In the genomic region with DNA sequence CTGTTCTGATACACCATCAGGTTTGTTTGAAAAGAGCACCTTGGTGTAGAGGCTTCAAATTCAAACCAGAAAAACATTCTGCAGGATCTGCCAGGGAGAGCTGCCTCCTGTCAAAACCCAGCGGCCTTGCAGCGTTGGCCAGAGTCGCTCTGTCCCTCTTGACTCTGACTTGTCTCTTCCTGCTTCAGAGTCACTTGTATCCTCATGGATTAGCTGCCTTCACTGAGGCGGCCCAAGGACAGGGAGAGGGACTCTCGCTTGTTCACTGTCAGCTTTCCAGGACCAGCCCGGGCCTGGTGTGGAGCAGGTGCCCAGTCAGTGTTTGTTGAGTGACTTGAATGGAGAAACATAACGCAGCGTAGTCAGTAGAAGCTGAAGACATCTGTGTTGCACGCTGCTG, we compare ENCODE assay signal across 19 cellular contexts. TPM values are rescaled to one million over a fixed set of nuclear protein-coding genes. Genes with fewer than 3 reads are reported as not detected.
DNase-seq lines count a peak whose midpoint lies in the region; ATAC-seq and TF ChIP-seq lines count a peak whose summit lies in the region.
"Had no signal": no experiment of that assay in that cellular context is flagged by ENCODE, and none has a peak within 500 bp of the region (broad histone marks: within the 10 kb centered on the region; RNA-seq: fewer than 3 reads in every experiment).

No MANE protein-coding gene starts in this region.

- no peaks in the 10 kb centered on the region for H3K27me3 ChIP-seq in CD4-positive, CD25-positive, alpha-beta regulatory T cell (ENCODE audit: control insufficient read depth, insufficient read depth, low read length)
- H3K27me3 ChIP-seq: BE2C, heart right ventricle, ovary had no signal

- peak overlapping the region in 2 of 3 donors; percentile 29 to 79 for H3K27ac Mint-ChIP-seq in CD4-positive, CD25-positive, alpha-beta regulatory T cell
- peak overlapping the region; percentile 43 for H3K27ac Mint-ChIP-seq in chondrocyte (ENCODE audit: unreplicated experiment)
- H3K27ac Mint-ChIP-seq in naive B cell = peak overlapping the region in 4 of 6 donors; percentile 17 to 83 (median 74)
- no peak overlapping the region for H3K27ac Mint-ChIP-seq in activated naive CD4-positive, alpha-beta T cell treated with anti-CD3 and anti-CD28 coated beads for 36 hours

- no peak overlapping the region for H3K4me3 Mint-ChIP-seq in activated T-cell treated with anti-CD3 and anti-CD28 coated beads, Interleukin-2, amount 50 U/mL, for 4 hours
- no peak overlapping the region for H3K4me3 Mint-ChIP-seq in CD4-positive, CD25-positive, alpha-beta regulatory T cell
- H3K4me3 Mint-ChIP-seq in chondrocyte (ENCODE audit: unreplicated experiment) (no peak overlapping the region), naive B cell (peak overlapping the region in 2 of 8 donors; percentile 19 to 33)
- H3K4me3 Mint-ChIP-seq in activated naive CD4-positive, alpha-beta T cell treated with anti-CD3 and anti-CD28 coated beads for 36 hours = no peak overlapping the region

- H3K36me3 Mint-ChIP-seq in activated T-cell treated with anti-CD3 and anti-CD28 coated beads, Interleukin-2, amount 50 U/mL, for 4 hours (ENCODE audit: insufficient read depth) = peaks cover 4% of the 10 kb centered on the region
- H3K36me3 Mint-ChIP-seq in CD4-positive, CD25-positive, alpha-beta regulatory T cell = peaks cover 12% of the 10 kb centered on the region
- H3K36me3 Mint-ChIP-seq in chondrocyte (ENCODE audit: low read depth) (no peaks in the 10 kb centered on the region), naive B cell (no peaks in the 10 kb centered on the region)
- peaks cover 1% of the 10 kb centered on the region for H3K36me3 Mint-ChIP-seq in activated naive CD4-positive, alpha-beta T cell treated with anti-CD3 and anti-CD28 coated beads for 36 hours (ENCODE audit: low read depth)

- H3K27ac ChIP-seq in CD4-positive, CD25-positive, alpha-beta regulatory T cell (ENCODE audit: insufficient read depth, low read length, poor library complexity, severe bottlenecking) = no peak overlapping the region
- H3K27ac ChIP-seq: epithelial cell of prostate, ovary had no signal

- peaks cover 3% of the 10 kb centered on the region for H3K36me3 ChIP-seq in CD4-positive, CD25-positive, alpha-beta regulatory T cell (ENCODE audit: control insufficient read depth, insufficient read depth, low read length)
- H3K36me3 ChIP-seq: BE2C, ovary had no signal

- H3K4me1 Mint-ChIP-seq in activated T-cell treated with anti-CD3 and anti-CD28 coated beads, Interleukin-2, amount 50 U/mL, for 4 hours (ENCODE audit: low read depth) = peaks cover 63% of the 10 kb centered on the region
- H3K4me1 Mint-ChIP-seq in CD4-positive, CD25-positive, alpha-beta regulatory T cell = peaks cover 20 to 81% (median 49%) of the 10 kb centered on the region in 4 donors
- H3K4me1 Mint-ChIP-seq in chondrocyte (ENCODE audit: low read depth) (peaks cover 20% of the 10 kb centered on the region), naive B cell (peaks cover 71 to 99% (median 95%) of the 10 kb centered on the region in 3 donors)
- H3K4me1 Mint-ChIP-seq in activated naive CD4-positive, alpha-beta T cell treated with anti-CD3 and anti-CD28 coated beads for 36 hours (ENCODE audit: low read depth) = peaks cover 41% of the 10 kb centered on the region

- CTCF ChIA-PET in activated naive CD4-positive, alpha-beta T cell treated with anti-CD3 and anti-CD28 coated beads for 36 hours (lab: Charles Lee) = interaction anchor here (0.6 to 2.1 kb wide), 5 partner anchors 11 to 217 kb away, joined by 3 to 7 read pairs (median 3); no protein-coding TSS in a partner anchor

- no peak for TF ChIP-seq CTCF in chondrocyte (IDR thresholded peaks at IDR 0.05)

- H3K9me3 ChIP-seq in CD4-positive, CD25-positive, alpha-beta regulatory T cell (ENCODE audit: control insufficient read depth in 2 of 2, low read length in 2 of 2) = no peaks in the 10 kb centered on the region
- H3K9me3 ChIP-seq: BE2C, heart right ventricle, ovary had no signal

- no peaks in the 10 kb centered on the region for H3K9me3 Mint-ChIP-seq in activated T-cell treated with anti-CD3 and anti-CD28 coated beads, Interleukin-2, amount 50 U/mL, for 4 hours
- no peaks in the 10 kb centered on the region for H3K9me3 Mint-ChIP-seq in CD4-positive, CD25-positive, alpha-beta regulatory T cell
- no peaks in the 10 kb centered on the region for H3K9me3 Mint-ChIP-seq in chondrocyte (ENCODE audit: low read depth)
- no peaks in the 10 kb centered on the region for H3K9me3 Mint-ChIP-seq in naive B cell
- no peaks in the 10 kb centered on the region for H3K9me3 Mint-ChIP-seq in activated naive CD4-positive, alpha-beta T cell treated with anti-CD3 and anti-CD28 coated beads for 36 hours

- intact Hi-C loops in activated naive CD4-positive, alpha-beta T cell treated with anti-CD3 and anti-CD28 coated beads for 36 hours (cut with micrococcal nuclease) = no loop called here

- H3K27me3 Mint-ChIP-seq in activated T-cell treated with anti-CD3 and anti-CD28 coated beads, Interleukin-2, amount 50 U/mL, for 4 hours (ENCODE audit: low read depth) = no peaks in the 10 kb centered on the region
- H3K27me3 Mint-ChIP-seq in CD4-positive, CD25-positive, alpha-beta regulatory T cell = no peaks in the 10 kb centered on the region
- H3K27me3 Mint-ChIP-seq in chondrocyte (ENCODE audit: low read depth) = no peaks in the 10 kb centered on the region
- H3K27me3 Mint-ChIP-seq in naive B cell = no peaks in the 10 kb centered on the region
- no peaks in the 10 kb centered on the region for H3K27me3 Mint-ChIP-seq in activated naive CD4-positive, alpha-beta T cell treated with anti-CD3 and anti-CD28 coated beads for 36 hours (ENCODE audit: low read depth)

- no peak overlapping the region for H3K4me3 ChIP-seq in CD4-positive, CD25-positive, alpha-beta regulatory T cell (ENCODE audit: low read depth, low read length)
- H3K4me3 ChIP-seq: heart right ventricle, lung, ovary had no signal

- no peak for ATAC-seq in activated T-cell treated with anti-CD3 and anti-CD28 coated beads, Interleukin-2, amount 50 U/mL, for 4 hours
- ATAC-seq in CD4-positive, CD25-positive, alpha-beta regulatory T cell (ENCODE audit: low read depth in 2 of 2) = no peak
- no peak for ATAC-seq in naive B cell (ENCODE audit: low read depth in 2 of 2)
- no peak for ATAC-seq in HG03135 (IDR thresholded peaks at IDR 0.05; ENCODE audit: unreplicated experiment)
- ATAC-seq: SK-N-SH treated with all-trans-retinoic acid at 6 μM for 48 hours had no signal

- H3K4me1 ChIP-seq in CD4-positive, CD25-positive, alpha-beta regulatory T cell (ENCODE audit: control insufficient read depth, insufficient read depth, low read length, poor library complexity, severe bottlenecking) = peaks cover 26% of the 10 kb centered on the region

- peak; percentile 9 for DNase-seq in activated T-cell treated with anti-CD3 and anti-CD28 coated beads, Interleukin-2, amount 50 U/mL, for 1 hour
- no peak for DNase-seq in activated T-cell treated with anti-CD3 and anti-CD28 coated beads, Interleukin-2, amount 50 U/mL, for 4 hours
- DNase-seq in CD4-positive, CD25-positive, alpha-beta regulatory T cell = no peak
- DNase-seq in chondrocyte (ENCODE audit: low spot score) (no peak), naive B cell (no peak), DMS79 (lab: John Stamatoyannopoulos, UW) (no peak)
- no peak for DNase-seq in activated naive CD4-positive, alpha-beta T cell treated with anti-CD3 and anti-CD28 coated beads for 36 hours
- DNase-seq: activated naive CD4-positive, alpha-beta T cell; BE2C; Calu3; caudate nucleus; NCI-H2081 treated with DMSO at 0.1 percent for 48 hours; NCI-H510A treated with DMSO at 0.1 percent for 48 hours; ovary had no signal

RNA-seq across cellular contexts. Expression of gene TBC1D22A, which starts 18.0 kb away (rescaled TPM):
- 10 to 100 TPM; 29.8 to 31.1 (median 29.9) TPM for total RNA-seq in activated T-cell treated with anti-CD3 and anti-CD28 coated beads, Interleukin-2, amount 50 U/mL, for 4 hours
- total RNA-seq in CD4-positive, CD25-positive, alpha-beta regulatory T cell = 42.5 TPM
- polyA plus RNA-seq in CD4-positive, CD25-positive, alpha-beta regulatory T cell = 10 to 100 TPM; 19.8 to 34.0 (median 23.0) TPM
- total RNA-seq in chondrocyte = 18.9 to 21.1 TPM (median 18.9 TPM) in 3 replicates
- 10 to 100 TPM; 47.2 to 74.5 (median 62.6) TPM for polyA plus RNA-seq in naive B cell (ENCODE audit: low read depth in 6 of 6)
- 10 to 100 TPM; 20.1 to 21.4 TPM for total RNA-seq in activated naive CD4-positive, alpha-beta T cell treated with anti-CD3 and anti-CD28 coated beads for 36 hours

RNA-seq across cellular contexts. Expression of gene CERK, which starts 42.4 kb away (rescaled TPM):
- total RNA-seq in activated T-cell treated with anti-CD3 and anti-CD28 coated beads, Interleukin-2, amount 50 U/mL, for 4 hours = 10 to 100 TPM; 41.4 to 47.3 (median 44.9) TPM
- total RNA-seq in CD4-positive, CD25-positive, alpha-beta regulatory T cell = 105 TPM
- 10 to 100 TPM; 75.5 to 94.3 (median 81.5) TPM for polyA plus RNA-seq in CD4-positive, CD25-positive, alpha-beta regulatory T cell
- 28.8 to 31.8 TPM (median 29.2 TPM) in 3 replicates for total RNA-seq in chondrocyte
- polyA plus RNA-seq in naive B cell (ENCODE audit: low read depth in 6 of 6) = 10 to 100 TPM in 5 of 6 donors, 1 to 10 TPM in 1; 7.6 to 31.2 (median 19.2) TPM
- total RNA-seq in activated naive CD4-positive, alpha-beta T cell treated with anti-CD3 and anti-CD28 coated beads for 36 hours = 10 to 100 TPM; 32.6 to 34.9 TPM
